19 cellular contexts compared by ENCODE assay signal in the genomic region with DNA sequence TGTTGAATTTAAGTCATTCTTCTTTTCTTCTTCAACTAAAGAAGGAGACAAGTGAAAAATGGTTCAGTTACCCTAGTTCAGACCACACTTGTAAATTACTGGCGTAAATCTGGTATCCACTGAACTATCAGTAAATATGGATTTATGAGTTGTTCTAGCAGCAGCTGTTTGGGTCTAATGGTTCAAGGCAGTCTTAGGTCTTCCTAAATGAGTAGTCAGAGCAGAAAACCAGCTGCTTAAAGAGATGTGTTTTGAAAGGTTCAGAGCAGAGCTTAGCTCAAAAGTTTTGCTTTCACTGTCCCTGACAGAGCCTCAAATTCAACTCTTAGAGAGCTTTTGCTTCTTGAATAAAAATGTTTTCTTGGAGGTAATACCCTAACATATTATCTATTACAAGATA. TPM values are rescaled to one million over a fixed set of nuclear protein-coding genes. Genes with fewer than 3 reads are reported as not detected.
DNase-seq lines count a peak whose midpoint lies in the region; ATAC-seq, FAIRE-seq and TF ChIP-seq lines count a peak whose summit lies in the region.
"Had no signal": no experiment of that assay in that cellular context is flagged by ENCODE, and none has a peak within 500 bp of the region (broad histone marks: within the 10 kb centered on the region; RNA-seq: fewer than 3 reads in every experiment).

No MANE protein-coding gene starts in this region.

- H3K9me3 Mint-ChIP-seq in osteocyte (ENCODE audit: unreplicated experiment), result no peaks in the 10 kb centered on the region
- H3K9me3 Mint-ChIP-seq: activated naive CD4-positive, alpha-beta T cell treated with anti-CD3 and anti-CD28 coated beads for 36 hours; CD4-positive, alpha-beta T cell had no signal

- peak overlapping the region; percentile 6 for H3K27ac ChIP-seq in SJCRH30
- H3K27ac ChIP-seq in esophagus muscularis mucosa (replicated peaks in 1 of 4), result peak overlapping the region; percentile 48 to 91 (median 76)
- H3K27ac ChIP-seq in upper lobe of right lung, result peak overlapping the region; percentile 47
- H3K27ac ChIP-seq: spleen had no signal

- H3K9me3 ChIP-seq in SJCRH30 (replicated peaks), result no peaks in the 10 kb centered on the region
- H3K9me3 ChIP-seq in esophagus muscularis mucosa, result no peaks in the 10 kb centered on the region
- no peaks in the 10 kb centered on the region for H3K9me3 ChIP-seq in upper lobe of right lung
- H3K9me3 ChIP-seq: spleen had no signal

- H3K36me3 ChIP-seq in SJCRH30, result peaks cover 16% of the 10 kb centered on the region
- H3K36me3 ChIP-seq in esophagus muscularis mucosa, result no peaks in the 10 kb centered on the region
- no peaks in the 10 kb centered on the region for H3K36me3 ChIP-seq in upper lobe of right lung
- H3K36me3 ChIP-seq: spleen had no signal

- peak overlapping the region; percentile 95 for H3K4me3 Mint-ChIP-seq in osteocyte (ENCODE audit: unreplicated experiment)
- H3K4me3 Mint-ChIP-seq: activated CD4-positive, alpha-beta T cell treated with anti-CD3 and anti-CD28 coated beads for 36 hours; activated naive CD4-positive, alpha-beta T cell treated with anti-CD3 and anti-CD28 coated beads for 36 hours; CD4-positive, alpha-beta T cell had no signal

- peaks cover 67% of the 10 kb centered on the region for H3K36me3 Mint-ChIP-seq in osteocyte (ENCODE audit: unreplicated experiment)

- intact Hi-C loops in esophagus muscularis mucosa (cut with DNase I) (no loop called here), upper lobe of right lung (cut with DNase I) (no loop called here)

- TF ChIP-seq POLR2A in esophagus muscularis mucosa (IDR thresholded peaks at IDR 0.05; ENCODE audit: low read depth), result no peak

- H3K27ac Mint-ChIP-seq in osteocyte (ENCODE audit: unreplicated experiment), result peak overlapping the region; percentile 97
- H3K27ac Mint-ChIP-seq: activated CD4-positive, alpha-beta T cell treated with anti-CD3 and anti-CD28 coated beads for 36 hours; activated naive CD4-positive, alpha-beta T cell treated with anti-CD3 and anti-CD28 coated beads for 36 hours; CD4-positive, alpha-beta T cell had no signal

- peak; percentile 51 for ATAC-seq in upper lobe of right lung
- no peak for ATAC-seq in HG03571 (IDR thresholded peaks at IDR 0.05; ENCODE audit: unreplicated experiment)
- ATAC-seq: activated CD4-positive, alpha-beta T cell treated with anti-CD3 and anti-CD28 coated beads for 36 hours had no signal

- peaks cover 52% of the 10 kb centered on the region for H3K4me1 ChIP-seq in SJCRH30
- H3K4me1 ChIP-seq in esophagus muscularis mucosa, result peaks cover 4 to 66% (median 17%) of the 10 kb centered on the region in 4 donors
- no peaks in the 10 kb centered on the region for H3K4me1 ChIP-seq in upper lobe of right lung

- H3K4me1 Mint-ChIP-seq in osteocyte (ENCODE audit: unreplicated experiment), result peaks cover 54% of the 10 kb centered on the region

- no peak for FAIRE-seq in HTR-8/SVneo (lab: Jason Lieb, UNC)
- FAIRE-seq: bronchial epithelial cell, frontal cortex had no signal

- no peak overlapping the region for H3K4me3 ChIP-seq in SJCRH30
- peak overlapping the region in 2 of 4 donors; percentile 11 to 18 for H3K4me3 ChIP-seq in esophagus muscularis mucosa
- H3K4me3 ChIP-seq in upper lobe of right lung, result peak overlapping the region; percentile 57
- H3K4me3 ChIP-seq: spleen had no signal

- DNase-seq in SJCRH30, result peak in 1 of 2 experiments; percentile 65
- no peak for DNase-seq in esophagus muscularis mucosa (ENCODE audit: extremely low spot score)
- no peak for DNase-seq in osteocyte (ENCODE audit: extremely low spot score, unreplicated experiment)
- no peak for DNase-seq in upper lobe of right lung
- no peak for DNase-seq in HTR-8/SVneo (ENCODE audit: insufficient read length, low spot score)
- no peak for DNase-seq in AG08396 (ENCODE audit: low spot score)
- DNase-seq: activated CD4-positive, alpha-beta T cell treated with anti-CD3 and anti-CD28 coated beads for 36 hours; activated naive CD4-positive, alpha-beta T cell treated with anti-CD3 and anti-CD28 coated beads for 36 hours; CD4-positive, alpha-beta T cell; effector memory CD4-positive, alpha-beta T cell; NCI-H1436 treated with DMSO at 0.1 percent for 48 hours; NCI-H226; SHP77; spleen; stimulated activated naive CD4-positive, alpha-beta T cell treated with Interleukin-2 at 50 U/mL for 16 hours; T1000 had no signal

- TF ChIP-seq CTCF in esophagus muscularis mucosa (IDR thresholded peaks at IDR 0.05) (no peak), osteocyte (IDR thresholded peaks at IDR 0.05) (no peak), upper lobe of right lung (IDR thresholded peaks at IDR 0.05) (no peak)

- no peaks in the 10 kb centered on the region for H3K27me3 Mint-ChIP-seq in osteocyte (ENCODE audit: unreplicated experiment)

- H3K27me3 ChIP-seq in SJCRH30 (no peaks in the 10 kb centered on the region), esophagus muscularis mucosa (peaks cover 0 to 15% (median 2%) of the 10 kb centered on the region in 4 donors), upper lobe of right lung (peaks cover 8% of the 10 kb centered on the region)

- 54% methylated on average over 1 of the region's 1 CpG for WGBS in esophagus muscularis mucosa

- no peak for TF ChIP-seq EP300 in esophagus muscularis mucosa (IDR thresholded peaks at IDR 0.05)

RNA-seq across cellular contexts. Expression of a gene that starts 5.5 kb away (rescaled TPM):
- total RNA-seq in SJCRH30 (2014; rRNA removed; shearing (Covaris generic)), result 77.4 and 86.6 TPM in 2 replicates
- total RNA-seq in esophagus muscularis mucosa (10 to 100 TPM; 23.7 to 45.6 (median 30.5) TPM), osteocyte (528 and 587 TPM in 2 replicates), upper lobe of right lung (61.5 TPM)
- total RNA-seq: activated CD4-positive, alpha-beta T cell treated with anti-CD3 and anti-CD28 coated beads for 36 hours; activated naive CD4-positive, alpha-beta T cell treated with anti-CD3 and anti-CD28 coated beads for 36 hours; CD4-positive, alpha-beta T cell had no signal

Comparison
In these comparisons a context has a peak if more than half of its experiments do, and no peak if none do; other contexts are left out.
1. H3K27ac ChIP-seq: peak in every context shown above with its lines; median percentile 76 in esophagus muscularis mucosa; 47 in upper lobe of right lung; 6 in SJCRH30.